Comparison of ENCODE assay signal across 1 cellular context in genomic region chr20:62553136-62553837, GRCh38.
TF ChIP-seq lines count a peak whose summit lies in the region.

No MANE protein-coding gene starts in this region.

TF ChIP-seq in HepG2, 621 proteins besides CTCF, POLR2A, EP300 and RAD21:
- TF ChIP-seq, protein P1, sequence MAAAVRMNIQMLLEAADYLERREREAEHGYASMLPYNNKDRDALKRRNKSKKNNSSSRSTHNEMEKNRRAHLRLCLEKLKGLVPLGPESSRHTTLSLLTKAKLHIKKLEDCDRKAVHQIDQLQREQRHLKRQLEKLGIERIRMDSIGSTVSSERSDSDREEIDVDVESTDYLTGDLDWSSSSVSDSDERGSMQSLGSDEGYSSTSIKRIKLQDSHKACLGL (CRISPR knock-in tag; IDR thresholded peaks at IDR 0.05) = no peak
- TF ChIP-seq ELF1 (CRISPR knock-in tag; IDR thresholded peaks at IDR 0.05) = no peak
- TF ChIP-seq ZNF33A (CRISPR knock-in tag; IDR thresholded peaks at IDR 0.05; ENCODE audit: borderline replicate concordance) = no peak
- TF ChIP-seq, protein P2, sequence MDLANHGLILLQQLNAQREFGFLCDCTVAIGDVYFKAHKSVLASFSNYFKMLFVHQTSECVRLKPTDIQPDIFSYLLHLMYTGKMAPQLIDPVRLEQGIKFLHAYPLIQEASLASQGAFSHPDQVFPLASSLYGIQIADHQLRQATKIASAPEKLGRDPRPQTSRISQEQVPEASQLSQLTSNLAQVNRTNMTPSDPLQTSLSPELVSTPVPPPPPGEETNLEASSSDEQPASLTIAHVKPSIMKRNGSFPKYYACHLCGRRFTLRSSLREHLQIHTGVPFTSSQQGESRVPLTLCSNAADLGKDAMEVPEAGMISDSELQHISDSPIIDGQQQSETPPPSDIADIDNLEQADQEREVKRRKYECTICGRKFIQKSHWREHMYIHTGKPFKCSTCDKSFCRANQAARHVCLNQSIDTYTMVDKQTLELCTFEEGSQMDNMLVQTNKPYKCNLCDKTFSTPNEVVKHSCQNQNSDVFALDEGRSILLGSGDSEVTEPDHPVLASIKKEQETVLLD (CRISPR knock-in tag; IDR thresholded peaks at IDR 0.05; ENCODE audit: low read depth) = no peak
